ENCODE assay signal across 10 cellular contexts in genomic region chr15:78943692-78944091, GRCh38. TPM values are rescaled to one million over a fixed set of nuclear protein-coding genes. Genes with fewer than 3 reads are reported as not detected.
DNase-seq lines count a peak whose midpoint lies in the region; ATAC-seq, FAIRE-seq and TF ChIP-seq lines count a peak whose summit lies in the region.
"Had no signal": no experiment of that assay in that cellular context is flagged by ENCODE, and none has a peak within 500 bp of the region (broad histone marks: within the 10 kb centered on the region; RNA-seq: fewer than 3 reads in every experiment).

No MANE protein-coding gene starts in this region.

- H4K8ac ChIP-seq in H1 (ENCODE audit: extremely low read depth, insufficient read depth, low read length) (no peak overlapping the region; the same call in 1 of the 2 replicates), trophoblast cell (ENCODE audit: low read depth, low read length) (peak overlapping the region; percentile 35)

- peak overlapping the region in 1 of 2 experiments; percentile 77; a peak in 3 of 4 replicates for H3K4me2 ChIP-seq in H1 (ENCODE audit: insufficient read depth in 1 of 2, low read depth in 2 of 2, low read length in 2 of 2)
- no peak overlapping the region for H3K4me2 ChIP-seq in trophoblast cell (ENCODE audit: low read length)

- H2AFZ ChIP-seq in H1 (ENCODE audit: low read length), result no peak overlapping the region
- H2AFZ ChIP-seq in trophoblast cell (ENCODE audit: insufficient read depth, low read length, poor library complexity), result no peak overlapping the region

- no peaks in the 10 kb centered on the region for H4K20me1 ChIP-seq in H1 (replicated peaks in 1 of 2; ENCODE audit: control insufficient read depth in 1 of 2, insufficient read depth in 2 of 2, low read length in 2 of 2)

- H2BK12ac ChIP-seq in H1 (ENCODE audit: low read depth, low read length) (no peak overlapping the region), trophoblast cell (ENCODE audit: low read length) (no peak overlapping the region)

- H2AK5ac ChIP-seq in H1 (ENCODE audit: low read depth, low read length) (no peak overlapping the region), trophoblast cell (ENCODE audit: low read length) (no peak overlapping the region)

- H4K5ac ChIP-seq in H1 (ENCODE audit: insufficient read length, low read depth, low read length), result no peak overlapping the region

- no peak for FAIRE-seq in H1 (lab: Jason Lieb, UNC)
- FAIRE-seq: RCC 7860 had no signal

- no peak overlapping the region for H3K14ac ChIP-seq in H1 (ENCODE audit: insufficient read length)
- no peak overlapping the region for H3K14ac ChIP-seq in trophoblast cell (ENCODE audit: low read length)

- no peaks in the 10 kb centered on the region for H3K9me3 Mint-ChIP-seq in Calu3 (ENCODE audit: low read depth, unreplicated experiment)

- peaks cover 23% of the 10 kb centered on the region for H3K36me3 Mint-ChIP-seq in Calu3 (ENCODE audit: insufficient read depth, unreplicated experiment)

- H3K23ac ChIP-seq in H1 (ENCODE audit: insufficient read length), result no peak overlapping the region
- H3K23ac ChIP-seq in trophoblast cell (ENCODE audit: low read length), result no peak overlapping the region

- peaks cover 8% of the 10 kb centered on the region; the same call in 1 of the 2 replicates for H3K23me2 ChIP-seq in H1 (ENCODE audit: low read depth, low read length)

- H3K27me3 ChIP-seq in NT2/D1 (ENCODE audit: insufficient read depth, insufficient read length) (peaks cover 23% of the 10 kb centered on the region), H1 (replicated peaks in 1 of 4; ENCODE audit: control insufficient read depth in 3 of 4, extremely low read depth in 1 of 4, insufficient read depth in 3 of 4, low read length in 3 of 4) (peaks cover 0 to 12% (median 11%) of the 10 kb centered on the region in 4 experiments; a peak in 5 of 7 replicates), trophoblast cell (ENCODE audit: insufficient read depth, low read length) (no peaks in the 10 kb centered on the region), thyroid gland (no peaks in the 10 kb centered on the region)

- TF ChIP-seq EP300 in H1 (IDR thresholded peaks at IDR 0.05; ENCODE audit: borderline replicate concordance in 1 of 2, low read depth in 2 of 2, low read length in 2 of 2), result no peak

- no peak overlapping the region for H2BK15ac ChIP-seq in H1 (ENCODE audit: low read length)

- POLR2A ChIA-PET in H1 (lab: Charles Lee; ENCODE audit: partially characterized antibody), result interaction anchor here (1.1 to 1.6 kb wide), 3 partner anchors 35 to 71 kb away, joined by 3 to 6 read pairs (median 3); partner anchors contain the start of gene MORF4L1

- peak overlapping the region; percentile 83 for H3K9ac ChIP-seq in NT2/D1 (ENCODE audit: insufficient read length, low read depth)
- no peak overlapping the region for H3K9ac ChIP-seq in H1 (replicated peaks in 1 of 4; ENCODE audit: extremely low read depth in 1 of 4, low read depth in 3 of 4, low read length in 3 of 4)
- H3K9ac ChIP-seq in trophoblast cell (ENCODE audit: low read length), result no peak overlapping the region

- peak overlapping the region; percentile 100 for H3K4me3 Mint-ChIP-seq in Calu3 (ENCODE audit: low read depth, unreplicated experiment)

- TF ChIP-seq POLR2A in H1 (IDR thresholded peaks at IDR 0.05; ENCODE audit: control extremely low read depth in 1 of 2, low read depth in 2 of 2, low read length in 2 of 2) (no peak), thyroid gland (IDR thresholded peaks at IDR 0.05) (no peak)

- 85% methylated on average over 7 of the region's 7 CpGs; no CpG with 5 or more reads in 1 of the 2 experiments for WGBS in H1 (ENCODE audit: extremely low coverage in 1 of 2, insufficient coverage in 1 of 2, insufficient read length in 1 of 2, insufficient replicate concordance in 2 of 2, low coverage in 1 of 2, low lambda C conversion rate in 2 of 2, missing lambda C conversion rate in 1 of 2), 2 experiments
- no CpG with 5 or more reads among the region's 7 CpGs for WGBS in trophoblast cell (ENCODE audit: extremely low coverage, insufficient coverage, insufficient read length)
- WGBS in thyroid gland, 2 donors, result 66 to 89% methylated on average over 7 of the region's 7 CpGs

- peaks cover 13% of the 10 kb centered on the region for H3K4me1 Mint-ChIP-seq in Calu3 (ENCODE audit: low read depth, unreplicated experiment)

- H4K12ac ChIP-seq in trophoblast cell (ENCODE audit: low read depth, low read length), result no peak overlapping the region

- no peak overlapping the region for H3K4ac ChIP-seq in H1 (replicated peaks; ENCODE audit: insufficient read length, low read depth, low read length)
- H3K4ac ChIP-seq in trophoblast cell (ENCODE audit: low read depth, low read length), result no peak overlapping the region

- peak overlapping the region; percentile 82 for H3K27ac Mint-ChIP-seq in Calu3 (ENCODE audit: unreplicated experiment)

- no peak overlapping the region for H3K56ac ChIP-seq in H1 (replicated peaks; ENCODE audit: insufficient read length, low read depth, low read length)

- intact Hi-C loops in Calu3 (cut with micrococcal nuclease; ENCODE audit: unreplicated experiment), result no loop called here
- intact Hi-C loops in thyroid gland (cut with DNase I), result no loop called here

- TF ChIP-seq CTCF in Calu3 (IDR thresholded peaks at IDR 0.05; ENCODE audit: unreplicated experiment), result no peak
- TF ChIP-seq CTCF in H1 (IDR thresholded peaks at IDR 0.05; ENCODE audit: control extremely low read depth in 1 of 3, insufficient read depth in 1 of 3, low read depth in 1 of 3, low read length in 3 of 3), result no peak
- no peak for TF ChIP-seq CTCF in GM20000 (IDR thresholded peaks at IDR 0.05; ENCODE audit: extremely low read depth, missing control alignments)
- TF ChIP-seq CTCF in thyroid gland (IDR thresholded peaks at IDR 0.05), result no peak

- H3K9me3 ChIP-seq in NT2/D1 (ENCODE audit: insufficient read depth, low read length), result no peaks in the 10 kb centered on the region
- no peaks in the 10 kb centered on the region for H3K9me3 ChIP-seq in H1 (ENCODE audit: insufficient read depth in 2 of 2, low read depth in 1 of 2, low read length in 1 of 2)
- no peaks in the 10 kb centered on the region for H3K9me3 ChIP-seq in trophoblast cell (ENCODE audit: insufficient read depth, low read depth, low read length)
- no peaks in the 10 kb centered on the region for H3K9me3 ChIP-seq in thyroid gland

- no peaks in the 10 kb centered on the region for H3K79me1 ChIP-seq in H1 (ENCODE audit: low read depth, low read length)
- H3K79me1 ChIP-seq in trophoblast cell (ENCODE audit: low read length), result peaks cover 6% of the 10 kb centered on the region

- H3K79me2 ChIP-seq in H1 (ENCODE audit: control insufficient read depth in 1 of 2, insufficient read depth in 2 of 2, low read length in 2 of 2) (no peaks in the 10 kb centered on the region), trophoblast cell (ENCODE audit: control insufficient read depth, insufficient read depth, low read length, poor library complexity) (peaks cover 1% of the 10 kb centered on the region)

- H3K18ac ChIP-seq in H1 (ENCODE audit: extremely low read depth, low read length) (no peak overlapping the region), trophoblast cell (ENCODE audit: low read length) (no peak overlapping the region)

- CTCF ChIA-PET in Calu3 (lab: Charles Lee), result interaction anchor here (1.6 kb wide), 1 partner anchor 241 kb away, joined by 9 read pairs; no protein-coding TSS in a partner anchor
- CTCF ChIA-PET in H1 (lab: Charles Lee; ENCODE audit: partially characterized antibody), result interaction anchor here (0.7 to 2.6 kb wide), 9 partner anchors 13 to 82 kb away, joined by 3 to 13 read pairs (median 4); no protein-coding TSS in a partner anchor

- H2BK120ac ChIP-seq in H1 (replicated peaks; ENCODE audit: low read depth, low read length) (no peak overlapping the region), trophoblast cell (ENCODE audit: insufficient read depth, low read length, poor library complexity) (no peak overlapping the region)

- H3K4me3 ChIP-seq in NT2/D1 (ENCODE audit: insufficient read length, low read depth), result peak overlapping the region; percentile 64
- H3K4me3 ChIP-seq in H1 (ENCODE audit: extremely low read depth in 1 of 4, insufficient read depth in 2 of 4, low read depth in 3 of 4, low read length in 4 of 4), result 0 out of 8 replicates have a peak overlapping the region, but pooled peaks of 1 of the 4 experiments have one; percentile 66
- no peak overlapping the region for H3K4me3 ChIP-seq in trophoblast cell (ENCODE audit: low read depth, low read length)
- H3K4me3 ChIP-seq in thyroid gland (replicated peaks in 1 of 3), result no peak overlapping the region

- H3K4me1 ChIP-seq in NT2/D1 (ENCODE audit: insufficient read depth, insufficient read length) (peaks cover 7% of the 10 kb centered on the region), H1 (replicated peaks in 1 of 4; ENCODE audit: control insufficient read depth in 3 of 4, insufficient read depth in 4 of 4, low read length in 3 of 4) (peaks cover 0 to 16% (median 10%) of the 10 kb centered on the region in 4 experiments; a peak in 5 of 7 replicates), trophoblast cell (ENCODE audit: control insufficient read depth in 1 of 2, insufficient read depth in 2 of 2, low read length in 2 of 2) (peaks cover 6 to 15% of the 10 kb centered on the region in 2 experiments), thyroid gland (peaks cover 7 to 11% of the 10 kb centered on the region in 2 donors)

- H3K27ac ChIP-seq in H1 (ENCODE audit: low read depth, low read length) (no peak overlapping the region), trophoblast cell (ENCODE audit: low read depth, low read length) (no peak overlapping the region), thyroid gland (no peak overlapping the region)

- H4K91ac ChIP-seq in H1 (replicated peaks; ENCODE audit: insufficient read length, low read length) (no peak overlapping the region), trophoblast cell (ENCODE audit: low read depth, low read length) (no peak overlapping the region)

- BruUV-seq in Calu3 (replicated peaks; lab: Mats Ljungman, UMichigan), result no TSS peak

- H3K36me3 ChIP-seq in NT2/D1 (ENCODE audit: insufficient read depth, insufficient read length, low read length) (no peaks in the 10 kb centered on the region), H1 (ENCODE audit: control insufficient read depth in 2 of 4, insufficient read depth in 4 of 4, low read length in 3 of 4) (no peaks in the 10 kb centered on the region), trophoblast cell (ENCODE audit: control insufficient read depth in 1 of 2, insufficient read depth in 2 of 2, low read length in 2 of 2) (no peaks in the 10 kb centered on the region), thyroid gland (no peaks in the 10 kb centered on the region)

- ATAC-seq in HG03520 (IDR thresholded peaks at IDR 0.05; ENCODE audit: unreplicated experiment), result no peak

- H2BK20ac ChIP-seq in H1 (ENCODE audit: low read length), result no peak overlapping the region

- DNase-seq in Calu3, result peak; percentile 40
- no peak for DNase-seq in NT2/D1 (ENCODE audit: low read depth, low spot score)
- no peak for DNase-seq in H1 (ENCODE audit: low read depth in 1 of 2, low spot score in 2 of 2)
- DNase-seq in trophoblast cell, result peak in 1 of 2 donors; percentile 53
- no peak for DNase-seq in GM20000 (ENCODE audit: low spot score)
- no peak for DNase-seq in thyroid gland
- DNase-seq in T-helper 9 cell, result no peak
- DNase-seq: KBM-7 had no signal

- H2BK5ac ChIP-seq in H1 (ENCODE audit: low read depth, low read length) (no peak overlapping the region), trophoblast cell (ENCODE audit: low read depth, low read length, poor library complexity) (no peak overlapping the region)

- TF ChIP-seq RAD21 in H1 (IDR thresholded peaks at IDR 0.05 in 1 of 2, conservative IDR thresholded peaks at IDR 0.05 in 1 of 2; ENCODE audit: low read depth in 2 of 2, low read length in 2 of 2), result no peak

- H3K27me3 Mint-ChIP-seq in Calu3 (ENCODE audit: unreplicated experiment), result no peaks in the 10 kb centered on the region

RNA-seq across cellular contexts. Expression of gene CTSH, which starts 1.2 kb away (rescaled TPM):
- 327 and 433 TPM in 2 replicates for total RNA-seq in Calu3 (2022)
- total RNA-seq in H1 (2021; fragmentation: NEBNext Ultra II Directional; extraction: Animal tissue kit (Norgen Biotek cat#: 25700)), result 31.3 and 34.0 TPM in 2 replicates
- 28.4 and 36.8 TPM in 2 replicates for polyA plus RNA-seq in H1 (2011; rRNA removed)
- 37.1 TPM for polyA plus RNA-seq in H1 (2011; cell fraction: cytosol; rRNA removed)
- polyA plus RNA-seq in H1 (2011; cell fraction: nucleus; rRNA removed), result 50.6 TPM
- polyA plus RNA-seq in H1 (2012, experiment 1 of 2), result 32.0 to 42.5 TPM (median 40.4 TPM) in 4 replicates
- polyA plus RNA-seq in H1 (2012, experiment 2 of 2), result 48.9 TPM
- polyA plus RNA-seq in H1 (2013, experiment 1 of 2), result 43.7 TPM
- 44.5 TPM for polyA plus RNA-seq in H1 (2013, experiment 2 of 2)
- 30.4 and 36.1 TPM in 2 replicates for polyA minus RNA-seq in H1 (2011; rRNA and poly(A)+ RNA removed)
- 37.1 TPM for polyA minus RNA-seq in H1 (2011; cell fraction: cytosol; rRNA and poly(A)+ RNA removed)
- polyA minus RNA-seq in H1 (2011; cell fraction: nucleus; rRNA and poly(A)+ RNA removed), result 19.4 TPM
- polyA plus RNA-seq in trophoblast cell (2013), result 73.2 and 80.7 TPM in 2 replicates
- total RNA-seq in thyroid gland, result 100 to 1,000 TPM in 3 of 4 donors, 10 to 100 TPM in 1; 91.1 to 123 (median 110) TPM
